17 cellular contexts compared by ENCODE assay signal in the genomic region with DNA sequence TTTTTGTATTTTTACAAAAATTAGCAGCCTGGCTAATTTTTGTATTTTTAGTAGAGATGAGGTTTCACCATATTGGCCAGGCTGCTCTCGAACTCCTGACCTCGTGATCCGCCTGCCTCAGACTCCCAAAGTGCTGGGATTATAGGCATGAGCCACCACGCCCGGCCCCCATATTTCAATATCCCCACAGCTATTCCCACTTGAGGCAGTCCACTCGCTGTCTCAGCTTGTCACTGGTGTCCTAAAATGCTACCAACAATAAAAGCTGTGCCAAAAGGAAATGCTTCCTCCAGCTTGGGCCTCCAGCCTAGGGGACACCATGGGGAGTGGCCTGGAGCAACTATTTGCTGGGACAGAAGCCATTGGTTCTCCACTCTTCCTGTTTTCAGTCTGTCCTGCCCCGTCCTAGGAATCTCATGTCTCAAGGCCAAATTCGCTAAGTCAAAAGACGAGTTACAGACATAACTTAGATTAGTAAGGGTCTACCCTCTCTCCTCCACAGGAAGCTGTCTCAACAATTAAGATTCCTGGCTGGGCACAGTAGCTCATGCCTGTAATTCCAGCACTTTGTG. TPM values are rescaled to one million over a fixed set of nuclear protein-coding genes. Genes with fewer than 3 reads are reported as not detected.
A peak's percentile ranks its signal among the peaks of the same experiment; 100 is the strongest.
DNase-seq lines count a peak whose midpoint lies in the region; ATAC-seq, FAIRE-seq and TF ChIP-seq lines count a peak whose summit lies in the region.
"Had no signal": no experiment of that assay in that cellular context is flagged by ENCODE, and none has a peak within 500 bp of the region (broad histone marks: within the 10 kb centered on the region; RNA-seq: fewer than 3 reads in every experiment).

No MANE protein-coding gene starts in this region.

- no peak overlapping the region for H3K4me2 ChIP-seq in mesendoderm (ENCODE audit: low read length)
- H3K4me2 ChIP-seq in neuronal stem cell (ENCODE audit: insufficient read depth, low read length, poor library complexity, severe bottlenecking) = no peak overlapping the region
- H3K4me2 ChIP-seq in hepatocyte = no peak overlapping the region

- H2AFZ ChIP-seq in neuronal stem cell (ENCODE audit: low read length) (no peak overlapping the region), hepatocyte (no peak overlapping the region)

- H3K36me3 ChIP-seq in A673 (ENCODE audit: insufficient read depth, low read length, poor library complexity, severe bottlenecking) = no peaks in the 10 kb centered on the region
- H3K36me3 ChIP-seq in heart left ventricle = no peaks in the 10 kb centered on the region
- no peaks in the 10 kb centered on the region for H3K36me3 ChIP-seq in mesendoderm (ENCODE audit: control insufficient read depth, insufficient read depth, low read length)
- H3K36me3 ChIP-seq in neuronal stem cell (replicated peaks in 1 of 2; ENCODE audit: control insufficient read depth in 2 of 2, insufficient read depth in 2 of 2, low read length in 2 of 2) = no peaks in the 10 kb centered on the region
- H3K36me3 ChIP-seq in hepatocyte (replicated peaks; ENCODE audit: insufficient read depth, low read depth) = no peaks in the 10 kb centered on the region
- H3K36me3 ChIP-seq: colonic mucosa had no signal

- no peaks in the 10 kb centered on the region for H3K79me2 ChIP-seq in mesendoderm (ENCODE audit: control insufficient read depth, insufficient read depth, low read length)
- no peaks in the 10 kb centered on the region for H3K79me2 ChIP-seq in hepatocyte

- H3K27ac ChIP-seq in A673 (ENCODE audit: low read depth, low read length, poor library complexity, severe bottlenecking) (no peak overlapping the region), heart left ventricle (peak overlapping the region in 6 of 12 donors; percentile 13 to 52 (median 46)), mesendoderm (ENCODE audit: low read depth, low read length) (no peak overlapping the region), neuronal stem cell (replicated peaks; ENCODE audit: low read length) (no peak overlapping the region), hepatocyte (no peak overlapping the region)
- H3K27ac ChIP-seq: colonic mucosa had no signal

- H3K9me2 ChIP-seq in hepatocyte (replicated peaks; ENCODE audit: insufficient read depth) = no peaks in the 10 kb centered on the region

- H3K9me3 Mint-ChIP-seq in stimulated activated naive CD8-positive, alpha-beta T cell treated with anti-CD3 and anti-CD28 coated beads, Interleukin-15, amount 100 ng/mL, for 72 hours = no peaks in the 10 kb centered on the region
- H3K9me3 Mint-ChIP-seq: CD8-positive, alpha-beta T cell; mesothelial cell of epicardium; nephron; stimulated activated memory B cell treated with anti-CD40 and anti-IgM and Interleukin-4, amounts not matched to agents 10 μg/mL and 1 μg/mL and 100 μg/mL, for 72 hours had no signal

- POLR2A ChIA-PET in A673 (lab: Charles Lee; ENCODE audit: low non-redundant PET) = no interaction called here

- no peaks in the 10 kb centered on the region for H3K9me3 ChIP-seq in A673 (ENCODE audit: low read depth, low read length, poor library complexity, severe bottlenecking)
- H3K9me3 ChIP-seq in heart left ventricle = no peaks in the 10 kb centered on the region
- no peaks in the 10 kb centered on the region for H3K9me3 ChIP-seq in neuronal stem cell (replicated peaks in 1 of 2; ENCODE audit: control insufficient read depth in 2 of 2, insufficient read depth in 1 of 2, low read depth in 1 of 2, low read length in 2 of 2)
- no peaks in the 10 kb centered on the region for H3K9me3 ChIP-seq in hepatocyte (ENCODE audit: low read depth)
- H3K9me3 ChIP-seq: colonic mucosa had no signal

- no peak overlapping the region for H3K4ac ChIP-seq in mesendoderm (ENCODE audit: low read depth, low read length)
- no peak overlapping the region for H3K4ac ChIP-seq in neuronal stem cell (ENCODE audit: low read length)

- H3K4me1 Mint-ChIP-seq in stimulated activated naive CD8-positive, alpha-beta T cell treated with anti-CD3 and anti-CD28 coated beads, Interleukin-15, amount 100 ng/mL, for 72 hours = no peaks in the 10 kb centered on the region
- H3K4me1 Mint-ChIP-seq: nephron; stimulated activated memory B cell treated with anti-CD40 and anti-IgM and Interleukin-4, amounts not matched to agents 10 μg/mL and 1 μg/mL and 100 μg/mL, for 72 hours had no signal

- H2BK5ac ChIP-seq in mesendoderm (ENCODE audit: low read length) (no peak overlapping the region), neuronal stem cell (ENCODE audit: low read length) (no peak overlapping the region)

- CTCF ChIA-PET in A673 (lab: Charles Lee) = interaction anchor here (0.7 kb wide), 1 partner anchor 643 kb away, joined by 3 read pairs; no protein-coding TSS in a partner anchor

- no peak overlapping the region for H4K91ac ChIP-seq in neuronal stem cell (ENCODE audit: low read depth, low read length, poor library complexity)

- H3K23ac ChIP-seq in mesendoderm (ENCODE audit: low read length) (no peak overlapping the region), neuronal stem cell (ENCODE audit: low read depth, low read length, poor library complexity) (no peak overlapping the region)

- no peak overlapping the region for H3K4me3 Mint-ChIP-seq in stimulated activated naive CD8-positive, alpha-beta T cell treated with anti-CD3 and anti-CD28 coated beads, Interleukin-15, amount 100 ng/mL, for 72 hours
- H3K4me3 Mint-ChIP-seq: CD8-positive, alpha-beta T cell; mesothelial cell of epicardium; nephron; stimulated activated memory B cell treated with anti-CD40 and anti-IgM and Interleukin-4, amounts not matched to agents 10 μg/mL and 1 μg/mL and 100 μg/mL, for 72 hours had no signal

- no TSS peak for BruUV-seq in A673 (replicated peaks; lab: Mats Ljungman, UMichigan)

- no peak overlapping the region for H2AK5ac ChIP-seq in mesendoderm (ENCODE audit: low read length)
- no peak overlapping the region for H2AK5ac ChIP-seq in neuronal stem cell (ENCODE audit: low read depth, low read length)

- H2BK15ac ChIP-seq in mesendoderm (replicated peaks; ENCODE audit: low read depth) (no peak overlapping the region), neuronal stem cell (ENCODE audit: low read length) (no peak overlapping the region)

- no peak overlapping the region for H3K9ac ChIP-seq in mesendoderm (ENCODE audit: low read length)
- no peak overlapping the region for H3K9ac ChIP-seq in neuronal stem cell (ENCODE audit: low read depth, low read length, poor library complexity)

- no peak overlapping the region for H3K4me3 ChIP-seq in A673 (ENCODE audit: low read depth, low read length, poor library complexity, severe bottlenecking)
- no peak overlapping the region for H3K4me3 ChIP-seq in heart left ventricle
- no peak overlapping the region for H3K4me3 ChIP-seq in mesendoderm (ENCODE audit: low read length)
- no peak overlapping the region for H3K4me3 ChIP-seq in neuronal stem cell (ENCODE audit: low read length in 2 of 2)
- H3K4me3 ChIP-seq in hepatocyte = no peak overlapping the region
- H3K4me3 ChIP-seq: colonic mucosa had no signal

- WGBS in heart left ventricle, 4 donors = 45 to 72% (median 55%) methylated on average over 9 of the region's 9 CpGs
- no CpG with 5 or more reads among the region's 9 CpGs for WGBS in mesendoderm (ENCODE audit: extremely low coverage, insufficient coverage, low lambda C conversion rate)
- WGBS in neuronal stem cell (ENCODE audit: extremely low coverage in 2 of 2, insufficient read length in 2 of 2, insufficient replicate concordance in 1 of 2), 2 donors = no CpG with 5 or more reads among the region's 9 CpGs
- WGBS in hepatocyte (ENCODE audit: low lambda C conversion rate, missing lambda C conversion rate) = 82% methylated on average over 9 of the region's 9 CpGs

- peaks cover 4% of the 10 kb centered on the region for H3K4me1 ChIP-seq in A673 (ENCODE audit: insufficient read depth, low read length, poor library complexity, severe bottlenecking)
- peaks cover 0 to 7% (median 0%) of the 10 kb centered on the region in 12 donors for H3K4me1 ChIP-seq in heart left ventricle
- no peaks in the 10 kb centered on the region for H3K4me1 ChIP-seq in mesendoderm (ENCODE audit: control insufficient read depth, low read depth, low read length)
- H3K4me1 ChIP-seq in neuronal stem cell (ENCODE audit: control insufficient read depth in 2 of 2, insufficient read depth in 1 of 2, low read depth in 1 of 2, low read length in 2 of 2) = peaks cover 0 to 5% of the 10 kb centered on the region in 2 donors
- peaks cover 8% of the 10 kb centered on the region for H3K4me1 ChIP-seq in hepatocyte (ENCODE audit: insufficient read depth)

- no peak overlapping the region for H2BK120ac ChIP-seq in mesendoderm (ENCODE audit: low read depth, low read length)
- no peak overlapping the region for H2BK120ac ChIP-seq in neuronal stem cell (ENCODE audit: low read depth, low read length)

- H3K79me1 ChIP-seq in mesendoderm (ENCODE audit: low read length) (no peaks in the 10 kb centered on the region), neuronal stem cell (ENCODE audit: low read depth, low read length) (peaks cover 1% of the 10 kb centered on the region)

- H3K27ac Mint-ChIP-seq in stimulated activated naive CD8-positive, alpha-beta T cell treated with anti-CD3 and anti-CD28 coated beads, Interleukin-15, amount 100 ng/mL, for 72 hours = no peak overlapping the region
- H3K27ac Mint-ChIP-seq: CD8-positive, alpha-beta T cell; mesothelial cell of epicardium; nephron; stimulated activated memory B cell treated with anti-CD40 and anti-IgM and Interleukin-4, amounts not matched to agents 10 μg/mL and 1 μg/mL and 100 μg/mL, for 72 hours had no signal

- no peak for FAIRE-seq in GM19239 (lab: Jason Lieb, UNC)

- H3K18ac ChIP-seq in mesendoderm (ENCODE audit: low read length) (no peak overlapping the region), neuronal stem cell (ENCODE audit: low read length) (no peak overlapping the region)

- no peak overlapping the region for H4K8ac ChIP-seq in mesendoderm (ENCODE audit: low read depth, low read length)
- H4K8ac ChIP-seq in neuronal stem cell (ENCODE audit: low read depth, low read length) = no peak overlapping the region

- no peaks in the 10 kb centered on the region for H4K20me1 ChIP-seq in hepatocyte (ENCODE audit: insufficient read depth, poor library complexity, severe bottlenecking)

- TF ChIP-seq POLR2A in heart left ventricle (IDR thresholded peaks at IDR 0.05) = no peak

- DNase-seq in A673 (ENCODE audit: low spot score) (peak; percentile 60), amniotic epithelial cell (ENCODE audit: low read depth) (peak; percentile 48), heart left ventricle (peak in 2 of 5 donors; percentile 33 to 37), mesendoderm (peak; percentile 76), neuronal stem cell (ENCODE audit: low spot score) (no peak), GM19239 (ENCODE audit: insufficient read length, low spot score) (no peak), hepatocyte (ENCODE audit: low spot score) (no peak)
- DNase-seq in stimulated activated naive CD8-positive, alpha-beta T cell treated with anti-CD3 and anti-CD28 coated beads, Interleukin-15, amount 100 ng/mL, for 72 hours = no peak
- DNase-seq: activated effector memory CD4-positive, alpha-beta T cell treated with anti-CD3 and anti-CD28 coated beads, Interleukin-2, amount 50 U/mL, for 16 hours; CD8-positive, alpha-beta T cell; colonic mucosa; H7; NCI-H1694; NCI-H2227 treated with DMSO at 0.1 percent for 48 hours had no signal

- no peak overlapping the region for H2BK12ac ChIP-seq in neuronal stem cell (ENCODE audit: low read length)

- no peak for TF ChIP-seq CTCF in A673 (conservative IDR thresholded peaks at IDR 0.05; ENCODE audit: low read depth, low read length)
- TF ChIP-seq CTCF in heart left ventricle (IDR thresholded peaks at IDR 0.05) = no peak
- TF ChIP-seq CTCF in hepatocyte (IDR thresholded peaks at IDR 0.05; ENCODE audit: poor library complexity) = no peak

- H3K56ac ChIP-seq in mesendoderm (ENCODE audit: low read length) = no peak overlapping the region

- peak in 3 of 4 donors; percentile 60 to 84 (median 74) for ATAC-seq in heart left ventricle
- no peak for ATAC-seq in stimulated activated naive CD8-positive, alpha-beta T cell treated with anti-CD3 and anti-CD28 coated beads, Interleukin-15, amount 100 ng/mL, for 72 hours
- ATAC-seq: CD8-positive, alpha-beta T cell; stimulated activated memory B cell treated with anti-CD40 and anti-IgM and Interleukin-4, amounts not matched to agents 10 μg/mL and 1 μg/mL and 100 μg/mL, for 72 hours had no signal

- H3K14ac ChIP-seq in neuronal stem cell (ENCODE audit: low read length) = no peak overlapping the region

- intact Hi-C loops in A673 (cut with micrococcal nuclease; ENCODE audit: unreplicated experiment) = no loop called here
- intact Hi-C loops in heart left ventricle (cut with DNase I) = no loop called here

- H3K27me3 ChIP-seq in A673 (replicated peaks; ENCODE audit: insufficient read depth, low read depth, low read length, poor library complexity) = no peaks in the 10 kb centered on the region
- no peaks in the 10 kb centered on the region for H3K27me3 ChIP-seq in heart left ventricle
- no peaks in the 10 kb centered on the region for H3K27me3 ChIP-seq in mesendoderm (ENCODE audit: insufficient read depth, low read length, poor library complexity)
- H3K27me3 ChIP-seq in neuronal stem cell (ENCODE audit: control insufficient read depth in 3 of 3, insufficient read depth in 3 of 3, low read depth in 1 of 3, low read length in 3 of 3) = peaks cover 0 to 2% (median 0%) of the 10 kb centered on the region in 3 experiments
- no peaks in the 10 kb centered on the region for H3K27me3 ChIP-seq in hepatocyte
- H3K27me3 ChIP-seq: colonic mucosa had no signal

- no peaks in the 10 kb centered on the region for H3K27me3 Mint-ChIP-seq in stimulated activated naive CD8-positive, alpha-beta T cell treated with anti-CD3 and anti-CD28 coated beads, Interleukin-15, amount 100 ng/mL, for 72 hours

- H4K5ac ChIP-seq in mesendoderm (ENCODE audit: low read length) = no peak overlapping the region

RNA-seq across cellular contexts. Expression of a gene that starts 7.3 kb away (rescaled TPM):
- total RNA-seq in A673 (2021) (91.1 and 94.5 TPM in 2 replicates), heart left ventricle (10 to 100 TPM in 6 of 9 donors, 1 to 10 TPM in 3; 7.8 to 11.8 (median 10.6) TPM), hepatocyte (24.0 and 25.2 TPM in 2 replicates)
- polyA plus RNA-seq in heart left ventricle (10 to 100 TPM; 11.6 to 12.0 TPM), hepatocyte (5.4 and 9.9 TPM in 2 replicates)
- polyA plus RNA-seq in mesendoderm (2013, experiment 1 of 2) = 63.0 TPM
- 65.1 TPM for polyA plus RNA-seq in mesendoderm (2013, experiment 2 of 2)
- polyA plus RNA-seq in neuronal stem cell (2013, experiment 1 of 2) = 75.8 TPM
- 74.3 TPM for polyA plus RNA-seq in neuronal stem cell (2013, experiment 2 of 2)

RNA-seq across cellular contexts. Expression of a gene that starts 33.0 kb away (rescaled TPM):
- total RNA-seq in A673 (2021) (54.9 and 61.7 TPM in 2 replicates), heart left ventricle (10 to 100 TPM; 26.7 to 53.5 (median 40.8) TPM), hepatocyte (22.4 and 24.1 TPM in 2 replicates)
- polyA plus RNA-seq in heart left ventricle (10 to 100 TPM; 17.0 to 34.3 TPM), hepatocyte (40.8 and 48.2 TPM in 2 replicates)
- 44.0 TPM for polyA plus RNA-seq in mesendoderm (2013, experiment 1 of 2)
- 44.6 TPM for polyA plus RNA-seq in mesendoderm (2013, experiment 2 of 2)
- polyA plus RNA-seq in neuronal stem cell (2013, experiment 1 of 2) = 29.7 TPM
- polyA plus RNA-seq in neuronal stem cell (2013, experiment 2 of 2) = 29.6 TPM

RNA-seq across cellular contexts. Expression of a gene that starts 37.4 kb away (rescaled TPM):
- total RNA-seq in A673 (2021) (32.4 and 36.1 TPM in 2 replicates), heart left ventricle (10 to 100 TPM in 5 of 9 donors, 1 to 10 TPM in 4; 8.1 to 17.9 (median 10.6) TPM), hepatocyte (41.8 and 44.1 TPM in 2 replicates)
- polyA plus RNA-seq in heart left ventricle (1 to 10 TPM; 4.6 to 6.3 TPM), hepatocyte (12.3 and 14.7 TPM in 2 replicates)
- polyA plus RNA-seq in mesendoderm (2013, experiment 1 of 2) = 12.0 TPM
- polyA plus RNA-seq in mesendoderm (2013, experiment 2 of 2) = 12.9 TPM
- 30.6 TPM for polyA plus RNA-seq in neuronal stem cell (2013, experiment 1 of 2)
- 29.7 TPM for polyA plus RNA-seq in neuronal stem cell (2013, experiment 2 of 2)

Comparison
In these comparisons a context has a peak if more than half of its experiments do, and no peak if none do; other contexts are left out.
1. DNase-seq: peak in A673 (single experiment), amniotic epithelial cell (single experiment) and mesendoderm (single experiment); none in neuronal stem cell (single experiment), GM19239 (single experiment), hepatocyte (single experiment) and stimulated activated naive CD8-positive, alpha-beta T cell treated with anti-CD3 and anti-CD28 coated beads, Interleukin-15, amount 100 ng/mL, for 72 hours (0 of 2).